In genomic region chr19:47158879-47159509, GRCh38 we compare ENCODE assay signal across 9 cellular contexts. TPM values are rescaled to one million over a fixed set of nuclear protein-coding genes. Genes with fewer than 3 reads are reported as not detected.
DNase-seq lines count a peak whose midpoint lies in the region; ATAC-seq, FAIRE-seq and TF ChIP-seq lines count a peak whose summit lies in the region.
"Had no signal": no experiment of that assay in that cellular context is flagged by ENCODE, and none has a peak within 500 bp of the region (broad histone marks: within the 10 kb centered on the region; RNA-seq: fewer than 3 reads in every experiment).

No MANE protein-coding gene starts in this region.

- H3K79me2 ChIP-seq in K562 (ENCODE audit: control insufficient read depth, insufficient read depth, low read length): peaks cover 32% of the 10 kb centered on the region

- ATAC-seq in left ventricle myocardium superior (no peak), K562 (no peak), upper lobe of left lung (ENCODE audit: low FRiP score in 2 of 2) (no peak), HG02763 (IDR thresholded peaks at IDR 0.05; ENCODE audit: unreplicated experiment) (no peak), GM21529 (IDR thresholded peaks at IDR 0.05; ENCODE audit: unreplicated experiment) (no peak)

- H3K4me3 ChIP-seq in cardiac muscle cell (no peak overlapping the region), K562 (no peak overlapping the region), muscle layer of colon (ENCODE audit: low read depth in 1 of 2, low read length in 2 of 2) (no peak overlapping the region), upper lobe of left lung (no peak overlapping the region)

- H3K27ac ChIP-seq in cardiac muscle cell (peak overlapping the region; percentile 99), K562 (ENCODE audit: extremely low read depth, low read depth, low read length) (peak overlapping the region; percentile 41; the same call in 1 of the 3 replicates), muscle layer of colon (ENCODE audit: low read depth, low read length) (peak overlapping the region; percentile 29), upper lobe of left lung (peak overlapping the region; percentile 5 to 87 (median 80))

- H3K4me2 ChIP-seq in K562 (ENCODE audit: insufficient read depth, low read length): no peak overlapping the region

- no peak overlapping the region for H2AFZ ChIP-seq in K562 (ENCODE audit: low read depth, low read length)

- no peaks in the 10 kb centered on the region for H4K20me1 ChIP-seq in K562 (replicated peaks; ENCODE audit: control insufficient read depth, insufficient read depth, low read length)

- no peak for TF ChIP-seq POLR2A in K562 (conservative IDR thresholded peaks at IDR 0.05)
- no peak for TF ChIP-seq POLR2A in upper lobe of left lung (IDR thresholded peaks at IDR 0.05)

- TF ChIP-seq CTCF in cardiac muscle cell (IDR thresholded peaks at IDR 0.05; ENCODE audit: low read depth, low read length) (no peak), K562 (IDR thresholded peaks at IDR 0.05 in 2 of 3, conservative IDR thresholded peaks at IDR 0.05 in 1 of 3; ENCODE audit: insufficient read depth in 2 of 3, low read depth in 1 of 3, low read length in 3 of 3) (no peak), upper lobe of left lung (IDR thresholded peaks at IDR 0.05) (no peak)

- H3K9me3 ChIP-seq in cardiac muscle cell (ENCODE audit: low read depth): no peaks in the 10 kb centered on the region
- H3K9me3 ChIP-seq in K562 (replicated peaks; ENCODE audit: control insufficient read depth, insufficient read depth, low read depth, low read length): no peaks in the 10 kb centered on the region
- H3K9me3 ChIP-seq in muscle layer of colon (ENCODE audit: low read length): no peaks in the 10 kb centered on the region
- H3K9me3 ChIP-seq in upper lobe of left lung: no peaks in the 10 kb centered on the region

- H3K36me3 ChIP-seq in cardiac muscle cell: peaks cover 15% of the 10 kb centered on the region
- H3K36me3 ChIP-seq in K562 (ENCODE audit: control insufficient read depth, insufficient read depth, low read length): peaks cover 86% of the 10 kb centered on the region
- H3K36me3 ChIP-seq in muscle layer of colon (ENCODE audit: insufficient read depth, low read length): peaks cover 25% of the 10 kb centered on the region
- H3K36me3 ChIP-seq in upper lobe of left lung: peaks cover 0 to 31% (median 5%) of the 10 kb centered on the region in 4 donors

- no peak for FAIRE-seq in K562 (lab: Jason Lieb, UNC)

- H3K27me3 ChIP-seq in cardiac muscle cell (no peaks in the 10 kb centered on the region), K562 (ENCODE audit: control insufficient read depth in 2 of 2, insufficient read depth in 2 of 2, low read length in 2 of 2) (no peaks in the 10 kb centered on the region), muscle layer of colon (ENCODE audit: control insufficient read depth in 1 of 2, insufficient read depth in 2 of 2, low read length in 2 of 2) (no peaks in the 10 kb centered on the region), upper lobe of left lung (no peaks in the 10 kb centered on the region)

- in situ Hi-C loops in K562 (cut with MboI): loop anchor here (10.0 kb wide), 1 partner anchor 256 kb away; the partner anchor contains the start of gene MEIS3

- intact Hi-C loops in left ventricle myocardium superior (cut with micrococcal nuclease) (no loop called here), K562 (cut with micrococcal nuclease) (no loop called here)

- 93% methylated on average over 7 of the region's 7 CpGs for WGBS in K562 (ENCODE audit: insufficient coverage, low coverage, missing lambda C conversion rate)
- WGBS in upper lobe of left lung, 2 donors: 78 to 80% methylated on average over 7 of the region's 7 CpGs

- no TSS peak for BruUV-seq in K562 (replicated peaks; lab: Mats Ljungman, UMichigan)

- CTCF ChIA-PET in K562 (lab: Yijun Ruan, JAX; ENCODE audit: low intra/inter-chr PET ratio): no interaction called here

- POLR2A ChIA-PET in K562 (lab: Yijun Ruan, JAX): interaction anchor here (0.6 to 2.0 kb wide), 10 partner anchors 11 to 81 kb away, joined by 3 to 8 read pairs (median 4); partner anchors contain the start of gene ZC3H4

- H3K4me1 ChIP-seq in cardiac muscle cell (ENCODE audit: low read depth): peaks cover 17% of the 10 kb centered on the region
- H3K4me1 ChIP-seq in K562 (replicated peaks in 1 of 2; ENCODE audit: control insufficient read depth in 2 of 2, insufficient read depth in 2 of 2, low read length in 2 of 2): peaks cover 0 to 10% of the 10 kb centered on the region in 2 experiments; a peak in 3 of 5 replicates
- H3K4me1 ChIP-seq in muscle layer of colon (ENCODE audit: insufficient read depth, low read length): peaks cover 25% of the 10 kb centered on the region
- peaks cover 39 to 52% (median 49%) of the 10 kb centered on the region in 4 donors for H3K4me1 ChIP-seq in upper lobe of left lung

- H3K9ac ChIP-seq in K562 (ENCODE audit: insufficient read depth in 1 of 2, low read depth in 2 of 2, low read length in 2 of 2) (no peak overlapping the region), muscle layer of colon (ENCODE audit: low read length) (no peak overlapping the region)

- TF ChIP-seq EP300 in K562 (IDR thresholded peaks at IDR 0.05; ENCODE audit: low read length) (no peak), upper lobe of left lung (IDR thresholded peaks at IDR 0.05) (no peak)

- DNase-seq in cardiac muscle cell (ENCODE audit: low read depth in 1 of 2, low spot score in 1 of 2) (peak in 1 of 2 donors; percentile 45), left ventricle myocardium superior (no peak), K562 (ENCODE audit: extremely low read depth in 1 of 4, low spot score in 3 of 4) (no peak), upper lobe of left lung (no peak), T1000 (lab: John Stamatoyannopoulos, UW) (no peak)
- DNase-seq: COR-L47 had no signal

- no peaks in the 10 kb centered on the region for H3K9me1 ChIP-seq in K562 (ENCODE audit: control insufficient read depth, insufficient read depth, low read length)

- no peak for TF ChIP-seq RAD21 in K562 (CRISPR knock-in tag; conservative IDR thresholded peaks at IDR 0.05 in 1 of 2, IDR thresholded peaks at IDR 0.05 in 1 of 2)

TF ChIP-seq in K562, 482 proteins besides CTCF, POLR2A, EP300 and RAD21 (continues in another document):
- TF ChIP-seq, protein P1, sequence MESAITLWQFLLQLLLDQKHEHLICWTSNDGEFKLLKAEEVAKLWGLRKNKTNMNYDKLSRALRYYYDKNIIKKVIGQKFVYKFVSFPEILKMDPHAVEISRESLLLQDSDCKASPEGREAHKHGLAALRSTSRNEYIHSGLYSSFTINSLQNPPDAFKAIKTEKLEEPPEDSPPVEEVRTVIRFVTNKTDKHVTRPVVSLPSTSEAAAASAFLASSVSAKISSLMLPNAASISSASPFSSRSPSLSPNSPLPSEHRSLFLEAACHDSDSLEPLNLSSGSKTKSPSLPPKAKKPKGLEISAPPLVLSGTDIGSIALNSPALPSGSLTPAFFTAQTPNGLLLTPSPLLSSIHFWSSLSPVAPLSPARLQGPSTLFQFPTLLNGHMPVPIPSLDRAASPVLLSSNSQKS (CRISPR knock-in tag; IDR thresholded peaks at IDR 0.05): no peak

RNA-seq across cellular contexts. Expression of gene SAE1, which starts 28.4 kb away (rescaled TPM):
- total RNA-seq in cardiac muscle cell: 128 and 148 TPM in 2 replicates
- 171 and 213 TPM in 2 replicates for polyA plus RNA-seq in cardiac muscle cell
- 41.9 TPM for total RNA-seq in left ventricle myocardium superior
- 86.7 and 121 TPM in 2 replicates for total RNA-seq in K562 (2011; cell fraction: chromatin; rRNA removed; ENCODE audit: low replicate concordance)
- 37.9 and 42.4 TPM in 2 replicates for total RNA-seq in K562 (2011; cell fraction: nucleolus; rRNA removed)
- total RNA-seq in K562 (2011; cell fraction: nucleoplasm; rRNA removed): 54.9 and 55.4 TPM in 2 replicates
- total RNA-seq in K562 (2014; rRNA removed): 194 and 213 TPM in 2 replicates
- total RNA-seq in K562 (2014; rRNA removed; fragmentation: Illumina TruSeq; extraction: Trizol): 215 and 244 TPM in 2 replicates
- total RNA-seq in K562 (2015; rRNA removed; fragmentation: Illumina TruSeq; extraction: Trizol): 220 and 231 TPM in 2 replicates
- total RNA-seq in K562 (2021): 205 and 217 TPM in 2 replicates
- 199 and 297 TPM in 2 replicates for polyA plus RNA-seq in K562 (2011; rRNA removed)
- polyA plus RNA-seq in K562 (2011; cell fraction: cytosol; rRNA removed): 175 and 205 TPM in 2 replicates
- 41.2 and 60.5 TPM in 2 replicates for polyA plus RNA-seq in K562 (2011; cell fraction: nucleus; rRNA removed)
- 207 and 215 TPM in 2 replicates for polyA plus RNA-seq in K562 (2012)
- polyA plus RNA-seq in K562 (2014; fragmentation: Illumina TruSeq; extraction: Trizol): 293 and 299 TPM in 2 replicates
- polyA plus RNA-seq in K562 (2014; fragmentation: Nextera tagmentation; extraction: Ambion mirVana): 100 to 1,000 TPM in 1 of 2 experiments, 10 to 100 TPM in 1; 82.8 to 133 TPM
- 250 and 273 TPM in 2 replicates for polyA plus RNA-seq in K562 (2014; rRNA removed)
- 138 and 156 TPM in 2 replicates for polyA minus RNA-seq in K562 (2011; rRNA and poly(A)+ RNA removed)
- 63.5 and 64.3 TPM in 2 replicates for polyA minus RNA-seq in K562 (2011; cell fraction: cytosol; rRNA and poly(A)+ RNA removed)
- polyA minus RNA-seq in K562 (2011; cell fraction: nucleus; rRNA and poly(A)+ RNA removed): 11.0 and 20.4 TPM in 2 replicates
- total RNA-seq in upper lobe of left lung: 10 to 100 TPM; 31.1 to 61.2 (median 55.3) TPM

RNA-seq across cellular contexts. Expression of gene ZC3H4, which starts 45.4 kb away (rescaled TPM):
- total RNA-seq in cardiac muscle cell (23.2 and 34.6 TPM in 2 replicates), left ventricle myocardium superior (22.1 TPM), K562 (2014; rRNA removed) (18.3 and 26.0 TPM in 2 replicates), K562 (2014; rRNA removed; fragmentation: Illumina TruSeq; extraction: Trizol) (19.6 and 24.1 TPM in 2 replicates), K562 (2015; rRNA removed; fragmentation: Illumina TruSeq; extraction: Trizol) (13.2 and 19.1 TPM in 2 replicates), K562 (2021) (59.5 and 75.6 TPM in 2 replicates), upper lobe of left lung (10 to 100 TPM; 28.6 to 57.6 (median 44.1) TPM)
- polyA plus RNA-seq in cardiac muscle cell (4.2 and 5.0 TPM in 2 replicates), K562 (2011; rRNA removed) (4.0 and 5.3 TPM in 2 replicates), K562 (2014; fragmentation: Illumina TruSeq; extraction: Trizol) (33.5 and 33.7 TPM in 2 replicates), K562 (2014; fragmentation: Nextera tagmentation; extraction: Ambion mirVana) (1 to 10 TPM; 2.2 to 8.0 TPM), K562 (2014; rRNA removed) (14.4 and 17.6 TPM in 2 replicates)
- 66.1 and 83.6 TPM in 2 replicates for total RNA-seq in K562 (2011; cell fraction: chromatin; rRNA removed; ENCODE audit: low replicate concordance)
- 24.1 and 34.0 TPM in 2 replicates for total RNA-seq in K562 (2011; cell fraction: nucleolus; rRNA removed)
- total RNA-seq in K562 (2011; cell fraction: nucleoplasm; rRNA removed): 30.9 TPM in 2 replicates
- polyA plus RNA-seq in K562 (2011; cell fraction: cytosol; rRNA removed): 2.2 and 3.7 TPM in 2 replicates
- 14.1 and 22.9 TPM in 2 replicates for polyA plus RNA-seq in K562 (2011; cell fraction: nucleus; rRNA removed)
- 11.1 and 39.1 TPM in 2 replicates for polyA plus RNA-seq in K562 (2012)
- polyA minus RNA-seq in K562 (2011; rRNA and poly(A)+ RNA removed): 14.0 and 14.6 TPM in 2 replicates
- polyA minus RNA-seq in K562 (2011; cell fraction: cytosol; rRNA and poly(A)+ RNA removed): 23.3 and 31.7 TPM in 2 replicates
- 7.5 and 15.8 TPM in 2 replicates for polyA minus RNA-seq in K562 (2011; cell fraction: nucleus; rRNA and poly(A)+ RNA removed)

Comparison
In these comparisons a context has a peak if more than half of its experiments do, and no peak if none do; other contexts are left out.
1. H3K27ac ChIP-seq: peak in every context shown above with its lines; median percentile 99 in cardiac muscle cell; 80 in upper lobe of left lung; 41 in K562; 29 in muscle layer of colon.